ENCODE assay signal across 32 cellular contexts in genomic region chr5:7478459-7478858, GRCh38.
"Had no signal": no experiment of that assay in that cellular context is flagged by ENCODE, and none has a peak within 500 bp of the region (broad histone marks: within the 10 kb centered on the region; RNA-seq: fewer than 3 reads in every experiment).

No MANE protein-coding gene starts in this region.

- H3K27me3 ChIP-seq: adrenal gland, body of pancreas, MG63, Peyer's patch had no signal

- H3K4me3 ChIP-seq: adrenal gland, body of pancreas, MG63, Peyer's patch had no signal

- H3K4me1 ChIP-seq: adrenal gland, body of pancreas, Peyer's patch had no signal

- H3K9me3 ChIP-seq: adrenal gland, body of pancreas, MG63, Peyer's patch had no signal

- H3K36me3 ChIP-seq: adrenal gland, MG63, Peyer's patch had no signal

- H3K27ac ChIP-seq: adrenal gland, body of pancreas, Peyer's patch had no signal

- FAIRE-seq: astrocyte, bronchial epithelial cell had no signal

- DNase-seq: activated CD4-positive, alpha-beta memory T cell treated with anti-CD3 and anti-CD28 coated beads for 36 hours; activated CD4-positive, alpha-beta T cell treated with anti-CD3 and anti-CD28 coated beads for 4 hours; activated CD4-positive, alpha-beta T cell treated with anti-CD3 and anti-CD28 coated beads, Interleukin-2, amount 50 U/mL, for 1 hour; activated CD8-positive, alpha-beta memory T cell treated with anti-CD3 and anti-CD28 coated beads, Interleukin-2, amount 50 U/mL, for 4 hours; activated gamma-delta T cell treated with Interleukin-2 at 50 U/mL for 16 hours; activated naive CD4-positive, alpha-beta T cell treated with anti-CD3 and anti-CD28 coated beads for 36 hours; activated T-cell treated with anti-CD3 and anti-CD28 coated beads for 4 hours; activated T-cell treated with anti-CD3 and anti-CD28 coated beads, Interleukin-2, amount 50 U/mL, for 4 hours; adrenal gland; body of pancreas; caudate nucleus; cerebellar nuclear complex; Kasumi-1; KG1; MG63; NCI-H1048; NCI-H1105 treated with DMSO at 0.1 percent for 48 hours; NCI-H1436; NCI-H1694; NCI-H2081 treated with DMSO at 0.1 percent for 48 hours; NCI-H345; NCI-H524 treated with DMSO at 0.1 percent for 48 hours; NCI-H82; NK-92 treated with Interleukin-12 subunit alpha and Interleukin-12 subunit beta, amount 100 ng/mL, for 24 hours; PC-3; Peyer's patch; RPMI8226; SIG-M5; SW 1271; T1000 had no signal
